13 cellular contexts compared by ENCODE assay signal in genomic region chr10:128036746-128037542, GRCh38.
A peak's percentile ranks its signal among the peaks of the same experiment; 100 is the strongest.
DNase-seq lines count a peak whose midpoint lies in the region; ATAC-seq, FAIRE-seq and TF ChIP-seq lines count a peak whose summit lies in the region.
"Had no signal": no experiment of that assay in that cellular context is flagged by ENCODE, and none has a peak within 500 bp of the region (broad histone marks: within the 10 kb centered on the region; RNA-seq: fewer than 3 reads in every experiment).

No MANE protein-coding gene starts in this region.

- no peaks in the 10 kb centered on the region for H3K9me3 Mint-ChIP-seq in activated CD4-positive, alpha-beta memory T cell treated with anti-CD3 and anti-CD28 coated beads, Interleukin-2, amount 10 ng/mL, durations not matched to agents 7 days and 5 days
- H3K9me3 Mint-ChIP-seq: activated naive CD8-positive, alpha-beta T cell treated with anti-CD3 and anti-CD28 coated beads, Interleukin-2, amount 10 ng/mL, durations not matched to agents 7 days and 5 days; neural progenitor cell; T-helper 2 cell treated with Interferon-gamma antibody and Interleukin-4, amounts not matched to agents 5 μg/mL and 100 μg/mL, for 36 hours had no signal

- peak; percentile 78 for ATAC-seq in left lobe of liver

- H3K27me3 Mint-ChIP-seq in activated CD4-positive, alpha-beta memory T cell treated with anti-CD3 and anti-CD28 coated beads, Interleukin-2, amount 10 ng/mL, durations not matched to agents 7 days and 5 days = peaks cover 2% of the 10 kb centered on the region

- DNase-seq in AG08395 (ENCODE audit: low spot score) = peak; percentile 31
- peak; percentile 21 for DNase-seq in HTR-8/SVneo (ENCODE audit: insufficient read length, low spot score)
- DNase-seq in cardiac fibroblast (ENCODE audit: low read depth in 2 of 2) = peak; percentile 39 to 42
- no peak for DNase-seq in left lobe of liver (ENCODE audit: low spot score)
- no peak for DNase-seq in NCI-H128 (lab: John Stamatoyannopoulos, UW; ENCODE audit: unreplicated experiment)
- DNase-seq in GM19238 (ENCODE audit: insufficient read length, low spot score) = no peak
- DNase-seq in SW 1271 (lab: John Stamatoyannopoulos, UW) = no peak
- no peak for DNase-seq in activated CD4-positive, alpha-beta memory T cell treated with anti-CD3 and anti-CD28 coated beads, Interleukin-2, amount 10 ng/mL, durations not matched to agents 7 days and 5 days
- DNase-seq: activated naive CD8-positive, alpha-beta T cell treated with anti-CD3 and anti-CD28 coated beads, Interleukin-2, amount 10 ng/mL, durations not matched to agents 7 days and 5 days; KG1; NCI-H2029 treated with DMSO at 0.1 percent for 48 hours had no signal

- POLR2A ChIA-PET in activated CD4-positive, alpha-beta memory T cell treated with anti-CD3 and anti-CD28 coated beads, Interleukin-2, amount 10 ng/mL, durations not matched to agents 7 days and 5 days (lab: Charles Lee) = interaction anchor here (2.2 kb wide), 1 partner anchor 32 kb away, joined by 13 read pairs; no protein-coding TSS in a partner anchor

- no peak for TF ChIP-seq CTCF in cardiac fibroblast (IDR thresholded peaks at IDR 0.05; ENCODE audit: low read depth, low read length)

- no peak overlapping the region for H3K4me3 ChIP-seq in cardiac fibroblast (replicated peaks in 1 of 2; ENCODE audit: low read depth in 2 of 2, low read length in 2 of 2)
- H3K4me3 ChIP-seq: neural progenitor cell had no signal

- H3K4me1 Mint-ChIP-seq in activated CD4-positive, alpha-beta memory T cell treated with anti-CD3 and anti-CD28 coated beads, Interleukin-2, amount 10 ng/mL, durations not matched to agents 7 days and 5 days = peaks cover 3% of the 10 kb centered on the region
- H3K4me1 Mint-ChIP-seq: neural progenitor cell had no signal

- CTCF ChIA-PET in activated CD4-positive, alpha-beta memory T cell treated with anti-CD3 and anti-CD28 coated beads, Interleukin-2, amount 10 ng/mL, durations not matched to agents 7 days and 5 days (lab: Charles Lee) = interaction anchor here (0.9 to 10.1 kb wide), 12 partner anchors 8 to 131 kb away, joined by 3 to 216 read pairs (median 10); partner anchors contain the start of gene PTPRE

- no peak overlapping the region for H3K27ac Mint-ChIP-seq in activated CD4-positive, alpha-beta memory T cell treated with anti-CD3 and anti-CD28 coated beads, Interleukin-2, amount 10 ng/mL, durations not matched to agents 7 days and 5 days
- H3K27ac Mint-ChIP-seq: activated naive CD8-positive, alpha-beta T cell treated with anti-CD3 and anti-CD28 coated beads, Interleukin-2, amount 10 ng/mL, durations not matched to agents 7 days and 5 days; neural progenitor cell; T-helper 2 cell treated with Interferon-gamma antibody and Interleukin-4, amounts not matched to agents 5 μg/mL and 100 μg/mL, for 36 hours had no signal

- H3K4me3 Mint-ChIP-seq in activated CD4-positive, alpha-beta memory T cell treated with anti-CD3 and anti-CD28 coated beads, Interleukin-2, amount 10 ng/mL, durations not matched to agents 7 days and 5 days = no peak overlapping the region
- H3K4me3 Mint-ChIP-seq: activated naive CD8-positive, alpha-beta T cell treated with anti-CD3 and anti-CD28 coated beads, Interleukin-2, amount 10 ng/mL, durations not matched to agents 7 days and 5 days; neural progenitor cell; T-helper 2 cell treated with Interferon-gamma antibody and Interleukin-4, amounts not matched to agents 5 μg/mL and 100 μg/mL, for 36 hours had no signal

- FAIRE-seq in HTR-8/SVneo (lab: Jason Lieb, UNC) = no peak

- H3K36me3 Mint-ChIP-seq in activated CD4-positive, alpha-beta memory T cell treated with anti-CD3 and anti-CD28 coated beads, Interleukin-2, amount 10 ng/mL, durations not matched to agents 7 days and 5 days (ENCODE audit: low read depth) = no peaks in the 10 kb centered on the region
- H3K36me3 Mint-ChIP-seq: activated naive CD8-positive, alpha-beta T cell treated with anti-CD3 and anti-CD28 coated beads, Interleukin-2, amount 10 ng/mL, durations not matched to agents 7 days and 5 days; neural progenitor cell had no signal

Comparison
In these comparisons a context has a peak if more than half of its experiments do, and no peak if none do; other contexts are left out.
1. DNase-seq: peak in AG08395 (single experiment), HTR-8/SVneo (single experiment) and cardiac fibroblast (2 of 2); none in left lobe of liver (single experiment), NCI-H128 (single experiment), GM19238 (single experiment), SW 1271 (0 of 2) and activated CD4-positive, alpha-beta memory T cell treated with anti-CD3 and anti-CD28 coated beads, Interleukin-2, amount 10 ng/mL, durations not matched to agents 7 days and 5 days (single experiment).